In the genomic region with DNA sequence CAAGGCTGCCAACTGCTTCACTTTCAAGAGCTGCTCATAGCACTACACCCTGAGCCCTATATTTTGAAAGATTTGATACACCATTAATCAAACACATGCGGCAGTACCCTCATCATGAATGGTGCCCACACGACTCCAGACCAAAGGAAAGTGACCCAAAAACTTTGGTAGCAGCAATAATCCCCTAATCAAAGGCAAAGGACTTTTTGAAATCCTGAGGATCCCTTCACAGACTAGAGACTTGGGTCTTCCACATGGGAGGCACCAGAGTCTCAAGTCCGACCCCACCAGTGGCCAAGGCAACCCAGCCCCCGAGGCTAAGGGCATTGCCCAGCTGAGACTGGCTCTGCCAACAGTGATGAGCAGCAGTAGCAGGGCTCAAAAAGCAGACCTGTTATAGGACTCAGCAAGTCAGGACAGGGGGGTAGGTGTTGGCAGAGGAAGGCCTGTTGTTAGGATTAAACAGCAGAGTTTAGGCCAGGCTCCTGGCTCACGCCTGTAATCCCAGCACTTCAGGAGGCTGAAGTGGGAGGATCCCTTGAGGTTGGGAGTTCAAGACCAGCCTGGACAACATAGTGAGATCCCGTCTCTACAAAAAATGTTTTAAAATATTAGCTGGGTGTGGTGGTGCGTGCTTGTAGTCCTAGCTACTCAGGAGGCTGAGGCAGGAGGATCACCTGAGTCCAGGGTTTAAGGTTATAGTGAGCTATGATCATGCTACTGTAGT, we compare ENCODE assay signal across 9 cellular contexts. TPM values are rescaled to one million over a fixed set of nuclear protein-coding genes. Genes with fewer than 3 reads are reported as not detected.
DNase-seq lines count a peak whose midpoint lies in the region; ATAC-seq and TF ChIP-seq lines count a peak whose summit lies in the region.
"Had no signal": no experiment of that assay in that cellular context is flagged by ENCODE, and none has a peak within 500 bp of the region (broad histone marks: within the 10 kb centered on the region; RNA-seq: fewer than 3 reads in every experiment).

No MANE protein-coding gene starts in this region.

- H3K9ac ChIP-seq in adipocyte (ENCODE audit: low read length) (peak overlapping the region; percentile 30), mucosa of stomach (ENCODE audit: low read length) (peak overlapping the region; percentile 12)

- ATAC-seq in GM18502 (IDR thresholded peaks at IDR 0.05; ENCODE audit: poor library complexity, unreplicated experiment): no peak

- H3K9me3 ChIP-seq in right atrium auricular region (no peaks in the 10 kb centered on the region), adipocyte (ENCODE audit: control insufficient read depth, low read length) (no peaks in the 10 kb centered on the region), mucosa of stomach (ENCODE audit: control insufficient read depth, low read length) (no peaks in the 10 kb centered on the region)
- no peaks in the 10 kb centered on the region for H3K9me3 ChIP-seq in effector memory CD4-positive, alpha-beta T cell (ENCODE audit: control insufficient read depth, low read length)

- H3K4me3 ChIP-seq in right atrium auricular region (no peak overlapping the region), adipocyte (ENCODE audit: low read length) (peak overlapping the region; percentile 63), mucosa of stomach (ENCODE audit: low read length) (peak overlapping the region; percentile 29), H7 (ENCODE audit: insufficient read depth, low read depth, low read length) (no peak overlapping the region)
- H3K4me3 ChIP-seq in effector memory CD4-positive, alpha-beta T cell (ENCODE audit: insufficient read depth, low read depth, low read length, poor library complexity, severe bottlenecking): no peak overlapping the region

- peak overlapping the region; percentile 20 to 86 for H3K27ac ChIP-seq in right atrium auricular region
- no peak overlapping the region for H3K27ac ChIP-seq in effector memory CD4-positive, alpha-beta T cell (ENCODE audit: insufficient read depth, low read length, poor library complexity, severe bottlenecking)
- H3K27ac ChIP-seq: C4-2B had no signal

- H3K36me3 ChIP-seq in right atrium auricular region: peaks cover 22% of the 10 kb centered on the region
- peaks cover 30% of the 10 kb centered on the region for H3K36me3 ChIP-seq in adipocyte (ENCODE audit: control insufficient read depth, insufficient read depth, low read length, severe bottlenecking)
- H3K36me3 ChIP-seq in mucosa of stomach (ENCODE audit: control insufficient read depth, insufficient read depth, low read length): peaks cover 6% of the 10 kb centered on the region
- H3K36me3 ChIP-seq in effector memory CD4-positive, alpha-beta T cell (ENCODE audit: control insufficient read depth, insufficient read depth, low read length): peaks cover 21% of the 10 kb centered on the region
- H3K36me3 ChIP-seq in H7 (replicated peaks; ENCODE audit: control insufficient read depth, insufficient read depth, low read length): no peaks in the 10 kb centered on the region; the same call in 1 of the 2 replicates

- intact Hi-C loops in cardiac septum (cut with DNase I): no loop called here

- DNase-seq in right atrium auricular region (ENCODE audit: low spot score): no peak
- DNase-seq in cardiac septum (ENCODE audit: low spot score): no peak
- DNase-seq in adipocyte (ENCODE audit: low read depth): no peak
- no peak for DNase-seq in effector memory CD4-positive, alpha-beta T cell
- DNase-seq in H7: no peak
- DNase-seq in NOMO-1 treated with DMSO at 0.1 percent for 48 hours (lab: John Stamatoyannopoulos, UW; ENCODE audit: unreplicated experiment): no peak

- H3K27me3 ChIP-seq in right atrium auricular region (no peaks in the 10 kb centered on the region), adipocyte (replicated peaks; ENCODE audit: control insufficient read depth, insufficient read depth, low read length) (no peaks in the 10 kb centered on the region), mucosa of stomach (ENCODE audit: control insufficient read depth, insufficient read depth, low read length) (no peaks in the 10 kb centered on the region), H7 (ENCODE audit: control insufficient read depth, insufficient read depth, low read length) (peaks cover 22% of the 10 kb centered on the region)
- H3K27me3 ChIP-seq in effector memory CD4-positive, alpha-beta T cell (replicated peaks; ENCODE audit: control insufficient read depth, insufficient read depth, low read length, poor library complexity, severe bottlenecking): no peaks in the 10 kb centered on the region

- H3K4me1 ChIP-seq in right atrium auricular region: peaks cover 0 to 54% of the 10 kb centered on the region in 2 donors
- H3K4me1 ChIP-seq in adipocyte (ENCODE audit: control insufficient read depth, insufficient read depth, low read length): peaks cover 35% of the 10 kb centered on the region
- peaks cover 43% of the 10 kb centered on the region for H3K4me1 ChIP-seq in mucosa of stomach (ENCODE audit: control insufficient read depth, insufficient read depth, low read length)
- H3K4me1 ChIP-seq in effector memory CD4-positive, alpha-beta T cell (ENCODE audit: control insufficient read depth, insufficient read depth, low read length, poor library complexity, severe bottlenecking): peaks cover 26% of the 10 kb centered on the region

- no peak for TF ChIP-seq CTCF in right atrium auricular region (IDR thresholded peaks at IDR 0.05)

RNA-seq across cellular contexts. Expression of a gene that starts 3.2 kb away (rescaled TPM):
- total RNA-seq in right atrium auricular region: 10 to 100 TPM in 1 of 2 donors, 1 to 10 TPM in 1; 7.5 to 17.6 TPM
- 15.2 TPM for total RNA-seq in cardiac septum
- 7.5 and 7.9 TPM in 2 replicates for total RNA-seq in H7 (2014; rRNA removed; shearing (Covaris generic))

RNA-seq across cellular contexts. Expression of a gene that starts 50.2 kb away (rescaled TPM):
- total RNA-seq in right atrium auricular region (1 to 10 TPM; 7.3 to 7.9 TPM), cardiac septum (7.0 TPM)
- total RNA-seq in H7 (2014; rRNA removed; shearing (Covaris generic)): 15.8 and 21.4 TPM in 2 replicates

Comparison
In these comparisons a context has a peak if more than half of its experiments do, and no peak if none do; other contexts are left out.
1. H3K4me3 ChIP-seq: peak in adipocyte (single experiment) and mucosa of stomach (single experiment); none in right atrium auricular region (0 of 2), effector memory CD4-positive, alpha-beta T cell (single experiment) and H7 (single experiment).